ENCODE assay signal across 1 cellular context in genomic region chr4:82811838-82812672, GRCh38.
TF ChIP-seq lines count a peak whose summit lies in the region.

No MANE protein-coding gene starts in this region.

TF ChIP-seq in endothelial cell of umbilical vein, 7 proteins besides CTCF, POLR2A, EP300 and RAD21 (continued from another document):
- TF ChIP-seq MAX (IDR thresholded peaks at IDR 0.05; ENCODE audit: insufficient read depth, insufficient read length) (no peak), FOS (IDR thresholded peaks at IDR 0.05; ENCODE audit: borderline replicate concordance, insufficient read depth, low read length) (no peak), GATA2 (IDR thresholded peaks at IDR 0.05; ENCODE audit: insufficient read depth, insufficient read length, low read depth, low read length) (no peak), POLR2AphosphoS5 (IDR thresholded peaks at IDR 0.05; ENCODE audit: insufficient read depth, low read depth, low read length) (no peak), JUN (IDR thresholded peaks at IDR 0.05; ENCODE audit: borderline replicate concordance, insufficient read depth, insufficient read length, low read depth) (no peak), MYC (IDR thresholded peaks at IDR 0.05; ENCODE audit: low read depth, low read length) (no peak)
TF ChIP-seq in endothelial cell of umbilical vein: peak in this region for 0.
